9 cellular contexts compared by ENCODE assay signal in the genomic region with DNA sequence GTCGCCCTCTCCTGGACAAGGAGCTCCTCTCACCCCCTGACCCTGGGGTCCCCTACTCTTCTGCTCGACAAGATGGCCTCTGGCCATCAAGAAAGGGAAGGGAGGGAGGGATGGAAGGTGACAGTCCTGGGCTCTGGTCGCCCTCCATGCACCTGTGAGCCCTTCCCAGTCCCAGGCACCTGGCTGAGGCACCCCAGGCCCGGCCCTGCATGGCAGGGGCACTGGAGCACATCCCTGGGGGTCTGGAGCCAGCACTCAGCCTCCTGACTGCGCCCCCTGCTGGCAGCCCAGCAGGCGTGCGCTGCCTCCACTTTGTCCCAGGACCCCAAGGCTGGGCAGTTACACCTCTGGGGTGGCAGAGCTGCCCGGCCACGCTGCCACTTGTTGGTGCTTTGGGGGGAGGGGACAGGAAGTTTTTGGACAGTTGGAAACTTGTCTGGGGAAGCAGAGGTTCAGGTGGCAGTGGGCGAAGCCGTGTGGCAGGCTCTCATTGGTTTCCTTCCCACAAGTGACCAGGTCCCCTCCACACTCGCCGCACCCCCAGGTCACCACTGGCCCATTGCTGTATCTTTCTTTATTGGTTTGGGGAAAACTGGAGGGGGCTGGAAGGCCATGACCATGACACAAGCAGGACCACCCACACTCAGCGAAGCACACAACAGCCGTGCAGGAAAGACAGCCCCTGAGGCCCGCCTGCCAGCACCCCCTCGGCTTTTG. TPM values are rescaled to one million over a fixed set of nuclear protein-coding genes. Genes with fewer than 3 reads are reported as not detected.
DNase-seq lines count a peak whose midpoint lies in the region; ATAC-seq and TF ChIP-seq lines count a peak whose summit lies in the region.
"Had no signal": no experiment of that assay in that cellular context is flagged by ENCODE, and none has a peak within 500 bp of the region (broad histone marks: within the 10 kb centered on the region; RNA-seq: fewer than 3 reads in every experiment).

No MANE protein-coding gene starts in this region.

- TF ChIP-seq CTCF in DOHH2 (IDR thresholded peaks at IDR 0.05; ENCODE audit: low read depth, low read length, poor library complexity, severe bottlenecking) (peak; percentile 95), kidney epithelial cell (IDR thresholded peaks at IDR 0.05; ENCODE audit: insufficient read depth, low read length, poor library complexity, severe bottlenecking) (peak; percentile 76), suprapubic skin (IDR thresholded peaks at IDR 0.05) (peak; percentile 33 to 77)

- 77% methylated on average over 10 of the region's 17 CpGs for WGBS in suprapubic skin

- H3K36me3 ChIP-seq in DOHH2 (ENCODE audit: control insufficient read depth, low read length) (no peaks in the 10 kb centered on the region), kidney epithelial cell (ENCODE audit: control insufficient read depth, insufficient read depth, low read length) (no peaks in the 10 kb centered on the region), suprapubic skin (no peaks in the 10 kb centered on the region)

- POLR2A ChIA-PET in activated naive CD8-positive, alpha-beta T cell treated with anti-CD3 and anti-CD28 coated beads, Interleukin-2, amount 10 ng/mL, durations not matched to agents 7 days and 5 days (lab: Charles Lee), result no interaction called here

- no peaks in the 10 kb centered on the region for H3F3A ChIP-seq in DOHH2 (ENCODE audit: control insufficient read depth, insufficient read depth)

- H4K20me1 ChIP-seq in DOHH2 (ENCODE audit: control insufficient read depth, insufficient read depth, low read depth, low read length), result no peaks in the 10 kb centered on the region

- no peaks in the 10 kb centered on the region for H3K9me3 Mint-ChIP-seq in activated naive CD8-positive, alpha-beta T cell treated with anti-CD3 and anti-CD28 coated beads, Interleukin-2, amount 10 ng/mL, durations not matched to agents 7 days and 5 days

- H3K27ac Mint-ChIP-seq in activated naive CD8-positive, alpha-beta T cell treated with anti-CD3 and anti-CD28 coated beads, Interleukin-2, amount 10 ng/mL, durations not matched to agents 7 days and 5 days, result no peak overlapping the region

- H3K27me3 ChIP-seq in DOHH2 (ENCODE audit: control insufficient read depth, low read length) (no peaks in the 10 kb centered on the region), kidney epithelial cell (ENCODE audit: control insufficient read depth, insufficient read depth, low read length) (peaks cover 20% of the 10 kb centered on the region), suprapubic skin (peaks cover 27% of the 10 kb centered on the region)

- peak; percentile 51 for DNase-seq in NAMALWA (ENCODE audit: low spot score)
- peak; percentile 67 for DNase-seq in activated naive CD8-positive, alpha-beta T cell treated with anti-CD3 and anti-CD28 coated beads, Interleukin-2, amount 10 ng/mL, durations not matched to agents 7 days and 5 days
- no peak for DNase-seq in kidney epithelial cell (ENCODE audit: low read depth)
- no peak for DNase-seq in suprapubic skin (ENCODE audit: low spot score in 2 of 2)
- DNase-seq in NCI-H2029 treated with DMSO at 0.1 percent for 48 hours (lab: John Stamatoyannopoulos, UW), result no peak
- no peak for DNase-seq in DMS153 (lab: John Stamatoyannopoulos, UW)
- no peak for DNase-seq in HCEC 1CT

- no peaks in the 10 kb centered on the region for H3K4me1 ChIP-seq in DOHH2 (ENCODE audit: control insufficient read depth, low read length)
- peaks cover 9% of the 10 kb centered on the region for H3K4me1 ChIP-seq in suprapubic skin

- no peaks in the 10 kb centered on the region for H3K79me2 ChIP-seq in DOHH2 (ENCODE audit: control insufficient read depth, low read length)

- no peaks in the 10 kb centered on the region for H3K36me3 Mint-ChIP-seq in activated naive CD8-positive, alpha-beta T cell treated with anti-CD3 and anti-CD28 coated beads, Interleukin-2, amount 10 ng/mL, durations not matched to agents 7 days and 5 days

- no peak overlapping the region for H3K4me2 ChIP-seq in DOHH2 (ENCODE audit: low read length)

- H3K4me3 ChIP-seq in DOHH2 (ENCODE audit: low read length) (no peak overlapping the region), kidney epithelial cell (ENCODE audit: low read depth, low read length) (no peak overlapping the region), suprapubic skin (no peak overlapping the region)

- no peaks in the 10 kb centered on the region for H3K9me3 ChIP-seq in DOHH2 (ENCODE audit: control insufficient read depth, insufficient read depth, low read length)
- H3K9me3 ChIP-seq in suprapubic skin, result no peaks in the 10 kb centered on the region

- TF ChIP-seq POLR2A in suprapubic skin (IDR thresholded peaks at IDR 0.05), result no peak

- peaks cover 6% of the 10 kb centered on the region for H3K4me1 Mint-ChIP-seq in activated naive CD8-positive, alpha-beta T cell treated with anti-CD3 and anti-CD28 coated beads, Interleukin-2, amount 10 ng/mL, durations not matched to agents 7 days and 5 days

- peak; percentile 49 for ATAC-seq in activated naive CD8-positive, alpha-beta T cell treated with anti-CD3 and anti-CD28 coated beads, Interleukin-2, amount 10 ng/mL, durations not matched to agents 7 days and 5 days (ENCODE audit: low read depth)

- H3K4me3 Mint-ChIP-seq in activated naive CD8-positive, alpha-beta T cell treated with anti-CD3 and anti-CD28 coated beads, Interleukin-2, amount 10 ng/mL, durations not matched to agents 7 days and 5 days, result no peak overlapping the region

- peaks cover 30% of the 10 kb centered on the region for H3K27me3 Mint-ChIP-seq in activated naive CD8-positive, alpha-beta T cell treated with anti-CD3 and anti-CD28 coated beads, Interleukin-2, amount 10 ng/mL, durations not matched to agents 7 days and 5 days

- H3K9me2 ChIP-seq in DOHH2 (replicated peaks; ENCODE audit: control insufficient read depth, low read length), result no peaks in the 10 kb centered on the region

- H3K27ac ChIP-seq in DOHH2 (ENCODE audit: low read depth, low read length) (no peak overlapping the region), suprapubic skin (no peak overlapping the region)

- TF ChIP-seq EP300 in suprapubic skin (IDR thresholded peaks at IDR 0.05), result no peak

RNA-seq across cellular contexts. Expression of a gene that starts 4.3 kb away (rescaled TPM):
- 1 to 10 TPM in 1 of 2 experiments, under 1 TPM in 1; 0.79 to 1.1 TPM for total RNA-seq in activated naive CD8-positive, alpha-beta T cell treated with anti-CD3 and anti-CD28 coated beads, Interleukin-2, amount 10 ng/mL, durations not matched to agents 7 days and 5 days
- 0.34 and 1.6 TPM in 2 replicates for total RNA-seq in kidney epithelial cell
- 1 to 10 TPM; 1.2 to 1.8 (median 1.4) TPM for total RNA-seq in suprapubic skin
- total RNA-seq: LHCN-M2 had no signal

RNA-seq across cellular contexts. Expression of a gene that starts 18.4 kb away (rescaled TPM):
- 1 to 10 TPM; 1.7 to 1.9 TPM for total RNA-seq in activated naive CD8-positive, alpha-beta T cell treated with anti-CD3 and anti-CD28 coated beads, Interleukin-2, amount 10 ng/mL, durations not matched to agents 7 days and 5 days
- total RNA-seq in kidney epithelial cell (35.0 and 36.0 TPM in 2 replicates), suprapubic skin (10 to 100 TPM; 26.1 to 74.1 (median 45.2) TPM)

RNA-seq across cellular contexts. Expression of a gene that starts 22.3 kb away (rescaled TPM):
- not detected for total RNA-seq in activated naive CD8-positive, alpha-beta T cell treated with anti-CD3 and anti-CD28 coated beads, Interleukin-2, amount 10 ng/mL, durations not matched to agents 7 days and 5 days
- total RNA-seq in kidney epithelial cell, result 3.2 and 4.1 TPM in 2 replicates
- under 1 TPM in 2 of 4 donors, not detected in 2; 0.19 to 0.48 TPM for total RNA-seq in suprapubic skin
- total RNA-seq: LHCN-M2 had no signal

RNA-seq across cellular contexts. Expression of a gene that starts 54.9 kb away (rescaled TPM):
- total RNA-seq in activated naive CD8-positive, alpha-beta T cell treated with anti-CD3 and anti-CD28 coated beads, Interleukin-2, amount 10 ng/mL, durations not matched to agents 7 days and 5 days, result 100 to 1,000 TPM; 140 to 141 TPM
- total RNA-seq in kidney epithelial cell, result 148 and 179 TPM in 2 replicates
- total RNA-seq in suprapubic skin, result 100 to 1,000 TPM; 112 to 170 (median 167) TPM

RNA-seq across cellular contexts. Expression of a gene that starts 55.3 kb away (rescaled TPM):
- total RNA-seq in activated naive CD8-positive, alpha-beta T cell treated with anti-CD3 and anti-CD28 coated beads, Interleukin-2, amount 10 ng/mL, durations not matched to agents 7 days and 5 days, result 10 to 100 TPM; 15.9 to 16.4 TPM
- total RNA-seq in kidney epithelial cell (14.2 and 15.3 TPM in 2 replicates), suprapubic skin (1 to 10 TPM; 5.9 to 9.4 (median 7.4) TPM)

Comparison
In these comparisons a context has a peak if more than half of its experiments do, and no peak if none do; other contexts are left out.
1. DNase-seq: peak in NAMALWA (single experiment) and activated naive CD8-positive, alpha-beta T cell treated with anti-CD3 and anti-CD28 coated beads, Interleukin-2, amount 10 ng/mL, durations not matched to agents 7 days and 5 days (single experiment); none in kidney epithelial cell (single experiment), suprapubic skin (0 of 2), NCI-H2029 treated with DMSO at 0.1 percent for 48 hours (single experiment), DMS153 (single experiment) and HCEC 1CT (single experiment).
2. RNA of a gene that starts 18.4 kb away (total RNA-seq): 26.1 to 74.1 TPM in suprapubic skin and 35.0 to 36.0 TPM in kidney epithelial cell; 1.7 to 1.9 TPM in activated naive CD8-positive, alpha-beta T cell treated with anti-CD3 and anti-CD28 coated beads, Interleukin-2, amount 10 ng/mL, durations not matched to agents 7 days and 5 days; every median in the first group is over 4 times any median in the second.
3. Peak in every context shown above with its lines, with median percentiles within 50 percentile points of each other: CTCF ChIP-seq.